ENCODE assay signal across 9 cellular contexts in the genomic region with DNA sequence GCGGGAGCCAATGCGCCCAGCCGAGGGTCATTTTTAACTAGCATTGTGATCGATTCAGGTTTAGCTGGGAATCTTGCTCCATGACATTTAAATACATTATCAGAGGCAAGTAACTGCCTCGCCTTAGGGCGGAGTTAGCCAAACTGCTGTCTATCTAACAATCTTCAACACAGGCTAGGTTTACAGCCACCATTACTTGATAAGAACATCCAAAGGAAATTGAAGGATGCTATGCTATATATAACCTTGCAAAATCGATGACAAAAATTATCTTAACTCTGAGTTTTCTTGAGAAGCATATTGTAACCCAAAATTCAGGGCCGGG. TPM values are rescaled to one million over a fixed set of nuclear protein-coding genes. Genes with fewer than 3 reads are reported as not detected.
DNase-seq lines count a peak whose midpoint lies in the region; ATAC-seq, FAIRE-seq and TF ChIP-seq lines count a peak whose summit lies in the region.
"Had no signal": no experiment of that assay in that cellular context is flagged by ENCODE, and none has a peak within 500 bp of the region (broad histone marks: within the 10 kb centered on the region; RNA-seq: fewer than 3 reads in every experiment).

No MANE protein-coding gene starts in this region.

- CTCF ChIA-PET in K562 (lab: Yijun Ruan, JAX; ENCODE audit: low intra/inter-chr PET ratio) = no interaction called here

- POLR2A ChIA-PET in K562 (lab: Yijun Ruan, JAX) = interaction anchor here (0.7 to 5.2 kb wide), 23 partner anchors 11 to 437 kb away, joined by 3 to 39 read pairs (median 8); no protein-coding TSS in a partner anchor

- H3K27ac ChIP-seq in right atrium auricular region (peak overlapping the region; percentile 94 to 98), K562 (ENCODE audit: extremely low read depth, low read depth, low read length) (peak overlapping the region; percentile 89), mesodermal cell (ENCODE audit: low read depth, low read length, severe bottlenecking) (no peak overlapping the region)

- H3K4me1 ChIP-seq in right atrium auricular region (peaks cover 0 to 33% of the 10 kb centered on the region in 2 donors), K562 (replicated peaks in 1 of 2; ENCODE audit: control insufficient read depth in 2 of 2, insufficient read depth in 2 of 2, low read length in 2 of 2) (peaks cover 10 to 22% of the 10 kb centered on the region in 2 experiments; a peak in 3 of 5 replicates), mesodermal cell (ENCODE audit: control insufficient read depth, insufficient read depth, low read length, poor library complexity, severe bottlenecking) (peaks cover 6% of the 10 kb centered on the region)

- ATAC-seq in left cardiac atrium = no peak
- ATAC-seq in K562 = no peak
- ATAC-seq in GM19463 (IDR thresholded peaks at IDR 0.05; ENCODE audit: unreplicated experiment) = no peak
- ATAC-seq in GM18909 (IDR thresholded peaks at IDR 0.05; ENCODE audit: poor library complexity, unreplicated experiment) = no peak
- ATAC-seq in HG03097 (IDR thresholded peaks at IDR 0.05; ENCODE audit: low FRiP score, unreplicated experiment) = no peak
- no peak for ATAC-seq in GM18517 (IDR thresholded peaks at IDR 0.05; ENCODE audit: unreplicated experiment)

- TF ChIP-seq CTCF in right atrium auricular region (IDR thresholded peaks at IDR 0.05) (no peak), K562 (IDR thresholded peaks at IDR 0.05 in 2 of 3, conservative IDR thresholded peaks at IDR 0.05 in 1 of 3; ENCODE audit: insufficient read depth in 2 of 3, low read depth in 1 of 3, low read length in 3 of 3) (no peak)

- TF ChIP-seq EP300 in K562 (IDR thresholded peaks at IDR 0.05; ENCODE audit: low read length) = no peak

- H3K79me2 ChIP-seq in K562 (ENCODE audit: control insufficient read depth, insufficient read depth, low read length) = peaks cover 72% of the 10 kb centered on the region

- no peak for FAIRE-seq in K562 (lab: Jason Lieb, UNC)

- H4K20me1 ChIP-seq in K562 (replicated peaks; ENCODE audit: control insufficient read depth, insufficient read depth, low read length) = peaks cover 51% of the 10 kb centered on the region

- H3K4me3 ChIP-seq in right atrium auricular region (peak overlapping the region; percentile 90 to 95), K562 (peak overlapping the region; percentile 90), mesodermal cell (ENCODE audit: extremely low read depth, insufficient read depth, low read length, poor library complexity, severe bottlenecking) (peak overlapping the region; percentile 86)

- H3K27me3 ChIP-seq in right atrium auricular region (no peaks in the 10 kb centered on the region), K562 (ENCODE audit: control insufficient read depth in 2 of 2, insufficient read depth in 2 of 2, low read length in 2 of 2) (no peaks in the 10 kb centered on the region)
- H3K27me3 ChIP-seq: neutrophil had no signal

- intact Hi-C loops in left cardiac atrium (cut with DNase I) (no loop called here), K562 (cut with micrococcal nuclease) (loop anchor here (2.0 to 10.0 kb wide), 2 partner anchors 62 to 434 kb away; a partner anchor contains a TSS)

- TF ChIP-seq POLR2A in K562 (conservative IDR thresholded peaks at IDR 0.05) = no peak

- BruUV-seq in K562 (replicated peaks; lab: Mats Ljungman, UMichigan) = TSS peak; percentile 56

- H3K36me3 ChIP-seq in right atrium auricular region (peaks cover 9% of the 10 kb centered on the region), K562 (ENCODE audit: control insufficient read depth, insufficient read depth, low read length) (peaks cover 44% of the 10 kb centered on the region), mesodermal cell (ENCODE audit: control insufficient read depth, insufficient read depth, low read length) (peaks cover 12% of the 10 kb centered on the region)
- H3K36me3 ChIP-seq: neutrophil had no signal

- H3K9me3 ChIP-seq in right atrium auricular region (no peaks in the 10 kb centered on the region), K562 (replicated peaks; ENCODE audit: control insufficient read depth, insufficient read depth, low read depth, low read length) (no peaks in the 10 kb centered on the region), mesodermal cell (ENCODE audit: control insufficient read depth, low read length) (no peaks in the 10 kb centered on the region)
- H3K9me3 ChIP-seq: neutrophil had no signal

- TF ChIP-seq RAD21 in K562 (CRISPR knock-in tag; conservative IDR thresholded peaks at IDR 0.05 in 1 of 2, IDR thresholded peaks at IDR 0.05 in 1 of 2) = no peak

- H3K4me2 ChIP-seq in K562 (ENCODE audit: insufficient read depth, low read length) = peak overlapping the region; percentile 93

- DNase-seq in right atrium auricular region (ENCODE audit: low spot score) = no peak
- DNase-seq in left cardiac atrium = no peak
- peak in 1 of 4 experiments; percentile 60 for DNase-seq in K562 (ENCODE audit: extremely low read depth in 1 of 4, low spot score in 3 of 4)

- no peaks in the 10 kb centered on the region for H3K9me1 ChIP-seq in K562 (ENCODE audit: control insufficient read depth, insufficient read depth, low read length)

- peak overlapping the region; percentile 89 to 100 for H3K9ac ChIP-seq in K562 (ENCODE audit: insufficient read depth in 1 of 2, low read depth in 2 of 2, low read length in 2 of 2)

- in situ Hi-C loops in K562 (cut with MboI) = no loop called here

- 0% methylated on average over 8 of the region's 8 CpGs for WGBS in K562 (ENCODE audit: insufficient coverage, low coverage, missing lambda C conversion rate)
- 80 to 89% methylated on average over 6 to 8 of the region's 8 CpGs for WGBS in mesodermal cell (ENCODE audit: insufficient coverage in 2 of 2), 2 experiments

- no peak overlapping the region for H2AFZ ChIP-seq in K562 (ENCODE audit: low read depth, low read length)

TF ChIP-seq in K562, 482 proteins besides CTCF, POLR2A, EP300 and RAD21 (continues in another document):
- TF ChIP-seq, protein P1, sequence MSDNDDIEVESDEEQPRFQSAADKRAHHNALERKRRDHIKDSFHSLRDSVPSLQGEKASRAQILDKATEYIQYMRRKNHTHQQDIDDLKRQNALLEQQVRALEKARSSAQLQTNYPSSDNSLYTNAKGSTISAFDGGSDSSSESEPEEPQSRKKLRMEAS (CRISPR knock-in tag; IDR thresholded peaks at IDR 0.05) = no peak
- 0 out of 2 replicates have a peak, but pooled peaks have one; percentile 5 for TF ChIP-seq NCOR1 (IDR thresholded peaks at IDR 0.05)
- TF ChIP-seq DNMT1 (IDR thresholded peaks at IDR 0.05) = no peak
- TF ChIP-seq ZNF274 (IDR thresholded peaks at IDR 0.05; ENCODE audit: borderline replicate concordance, low read depth, low read length) = no peak
- TF ChIP-seq DACH1 (IDR thresholded peaks at IDR 0.05; ENCODE audit: partially characterized antibody) = no peak
- TF ChIP-seq ARNT (IDR thresholded peaks at IDR 0.05) = 0 out of 4 replicates have a peak, but pooled peaks of 1 of the 2 experiments have one; percentile 17
- TF ChIP-seq PRPF4 (IDR thresholded peaks at IDR 0.05; ENCODE audit: insufficient read depth, low read depth, low read length, poor library complexity, severe bottlenecking) = no peak
- TF ChIP-seq, protein P2, sequence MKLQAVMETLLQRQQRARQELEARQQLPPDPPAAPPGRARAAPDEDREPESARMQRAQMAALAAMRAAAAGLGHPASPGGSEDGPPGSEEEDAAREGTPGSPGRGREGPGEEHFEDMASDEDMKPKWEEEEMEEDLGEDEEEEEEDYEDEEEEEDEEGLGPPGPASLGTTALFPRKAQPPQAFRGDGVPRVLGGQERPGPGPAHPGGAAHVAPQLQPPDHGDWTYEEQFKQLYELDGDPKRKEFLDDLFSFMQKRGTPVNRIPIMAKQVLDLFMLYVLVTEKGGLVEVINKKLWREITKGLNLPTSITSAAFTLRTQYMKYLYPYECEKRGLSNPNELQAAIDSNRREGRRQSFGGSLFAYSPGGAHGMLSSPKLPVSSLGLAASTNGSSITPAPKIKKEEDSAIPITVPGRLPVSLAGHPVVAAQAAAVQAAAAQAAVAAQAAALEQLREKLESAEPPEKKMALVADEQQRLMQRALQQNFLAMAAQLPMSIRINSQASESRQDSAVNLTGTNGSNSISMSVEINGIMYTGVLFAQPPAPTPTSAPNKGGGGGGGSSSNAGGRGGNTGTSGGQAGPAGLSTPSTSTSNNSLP (IDR thresholded peaks at IDR 0.05; ENCODE audit: borderline replicate concordance, low read depth, low read length) = 0 out of 2 replicates have a peak, but pooled peaks have one; percentile 6
- TF ChIP-seq, protein P3, sequence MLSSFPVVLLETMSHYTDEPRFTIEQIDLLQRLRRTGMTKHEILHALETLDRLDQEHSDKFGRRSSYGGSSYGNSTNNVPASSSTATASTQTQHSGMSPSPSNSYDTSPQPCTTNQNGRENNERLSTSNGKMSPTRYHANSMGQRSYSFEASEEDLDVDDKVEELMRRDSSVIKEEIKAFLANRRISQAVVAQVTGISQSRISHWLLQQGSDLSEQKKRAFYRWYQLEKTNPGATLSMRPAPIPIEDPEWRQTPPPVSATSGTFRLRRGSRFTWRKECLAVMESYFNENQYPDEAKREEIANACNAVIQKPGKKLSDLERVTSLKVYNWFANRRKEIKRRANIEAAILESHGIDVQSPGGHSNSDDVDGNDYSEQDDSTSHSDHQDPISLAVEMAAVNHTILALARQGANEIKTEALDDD (IDR thresholded peaks at IDR 0.05) = 0 out of 2 replicates have a peak, but pooled peaks have one; percentile 25

RNA-seq across cellular contexts. Expression of a gene that starts 1.4 kb away (rescaled TPM):
- total RNA-seq in right atrium auricular region (10 to 100 TPM; 47.9 to 98.0 TPM), left cardiac atrium (100 to 1,000 TPM in 1 of 2 donors, 10 to 100 TPM in 1; 63.7 to 256 TPM), K562 (2014; rRNA removed) (303 and 478 TPM in 2 replicates), K562 (2014; rRNA removed; fragmentation: Illumina TruSeq; extraction: Trizol) (468 and 534 TPM in 2 replicates), K562 (2015; rRNA removed; fragmentation: Illumina TruSeq; extraction: Trizol) (310 and 332 TPM in 2 replicates), K562 (2021) (450 and 470 TPM in 2 replicates)
- total RNA-seq in K562 (2011; cell fraction: chromatin; rRNA removed; ENCODE audit: low replicate concordance) = 1,487 and 3,369 TPM in 2 replicates
- total RNA-seq in K562 (2011; cell fraction: nucleolus; rRNA removed) = 1,103 and 1,251 TPM in 2 replicates
- total RNA-seq in K562 (2011; cell fraction: nucleoplasm; rRNA removed) = 1,578 and 1,589 TPM in 2 replicates
- polyA plus RNA-seq in K562 (2011; rRNA removed) (521 and 679 TPM in 2 replicates), K562 (2014; fragmentation: Illumina TruSeq; extraction: Trizol) (239 and 256 TPM in 2 replicates), K562 (2014; fragmentation: Nextera tagmentation; extraction: Ambion mirVana) (100 to 1,000 TPM; 149 to 308 TPM), K562 (2014; rRNA removed) (241 and 268 TPM in 2 replicates)
- polyA plus RNA-seq in K562 (2011; cell fraction: cytosol; rRNA removed) = 104 and 238 TPM in 2 replicates
- polyA plus RNA-seq in K562 (2011; cell fraction: nucleus; rRNA removed) = 454 and 755 TPM in 2 replicates
- polyA plus RNA-seq in K562 (2012) = 166 and 406 TPM in 2 replicates
- polyA minus RNA-seq in K562 (2011; rRNA and poly(A)+ RNA removed) = 2,244 and 2,897 TPM in 2 replicates
- polyA minus RNA-seq in K562 (2011; cell fraction: cytosol; rRNA and poly(A)+ RNA removed) = 425 and 493 TPM in 2 replicates
- polyA minus RNA-seq in K562 (2011; cell fraction: nucleus; rRNA and poly(A)+ RNA removed) = 581 and 964 TPM in 2 replicates
- polyA plus RNA-seq in mesodermal cell (2013, experiment 1 of 2) = 86.4 TPM
- 88.6 TPM for polyA plus RNA-seq in mesodermal cell (2013, experiment 2 of 2)
